In genomic region chr16:46883690-46884512, GRCh38 we compare ENCODE assay signal across 8 cellular contexts. TPM values are rescaled to one million over a fixed set of nuclear protein-coding genes. Genes with fewer than 3 reads are reported as not detected.
DNase-seq lines count a peak whose midpoint lies in the region; ATAC-seq and TF ChIP-seq lines count a peak whose summit lies in the region.

Gene GPT2 (plus strand): TSS chr16:46884362. CDS start chr16:46884716, 354 bp downstream.

- H3K4me3 ChIP-seq in left ventricle myocardium inferior (peak within 1 kb of the TSS; percentile 97), upper lobe of right lung (peak within 1 kb of the TSS; percentile 91)

- H3K9me3 ChIP-seq in left ventricle myocardium inferior (replicated peaks), result no peaks in the 10 kb centered on the region
- no peaks in the 10 kb centered on the region for H3K9me3 ChIP-seq in upper lobe of right lung

- H3K36me3 ChIP-seq in left ventricle myocardium inferior (no peaks in the 10 kb centered on the region), upper lobe of right lung (no peaks in the 10 kb centered on the region)

- H3K4me1 Mint-ChIP-seq in progenitor cell of endocrine pancreas (ENCODE audit: low read depth), result peaks cover 49% of the 10 kb centered on the region

- in situ Hi-C loops in GM13976 (cut with MboI; ENCODE audit: low sequenced_read_pairs, unreplicated experiment), result no loop called here

- ATAC-seq in HG02840 (IDR thresholded peaks at IDR 0.05; ENCODE audit: low FRiP score, unreplicated experiment) (peak; percentile 95), upper lobe of right lung (peak; percentile 99)

- intact Hi-C loops in left ventricle myocardium inferior (cut with micrococcal nuclease), result no loop called here
- intact Hi-C loops in upper lobe of right lung (cut with DNase I), result no loop called here

- DNase-seq in GM13976 (ENCODE audit: low spot score) (peak; percentile 93), NCI-H1436 treated with DMSO at 0.1 percent for 48 hours (lab: John Stamatoyannopoulos, UW) (peak; percentile 66), T-helper 1 cell (peak; percentile 38 to 94 (median 45)), amygdala (lab: John Stamatoyannopoulos, UW) (peak; percentile 79 to 100 (median 97)), left ventricle myocardium inferior (peak; percentile 99), progenitor cell of endocrine pancreas (ENCODE audit: low spot score, unreplicated experiment) (peak; percentile 99), upper lobe of right lung (peak; percentile 100)

- peak within 1 kb of the TSS; percentile 97 for H3K4me3 Mint-ChIP-seq in progenitor cell of endocrine pancreas (ENCODE audit: low read depth)

- H3K27ac ChIP-seq in left ventricle myocardium inferior (replicated peaks), result peak within 1 kb of the TSS; percentile 62
- peak within 1 kb of the TSS; percentile 65 for H3K27ac ChIP-seq in upper lobe of right lung

- TF ChIP-seq CTCF in GM13976 (IDR thresholded peaks at IDR 0.05; ENCODE audit: borderline replicate concordance, control extremely low read depth, extremely low read depth, insufficient read depth, missing control alignments) (peak; percentile 4), left ventricle myocardium inferior (IDR thresholded peaks at IDR 0.05; ENCODE audit: borderline replicate concordance) (peak; percentile 33), progenitor cell of endocrine pancreas (IDR thresholded peaks at IDR 0.05; ENCODE audit: unreplicated experiment) (peak; percentile 6), upper lobe of right lung (IDR thresholded peaks at IDR 0.05) (peak; percentile 15)

- no peaks in the 10 kb centered on the region for H3K9me3 Mint-ChIP-seq in progenitor cell of endocrine pancreas (ENCODE audit: low read depth)

- peak within 1 kb of the TSS; percentile 98 for H3K27ac Mint-ChIP-seq in progenitor cell of endocrine pancreas

- H3K27me3 Mint-ChIP-seq in progenitor cell of endocrine pancreas, result peaks cover 3% of the 10 kb centered on the region

- H3K4me1 ChIP-seq in left ventricle myocardium inferior (peaks cover 26% of the 10 kb centered on the region), upper lobe of right lung (peaks cover 4% of the 10 kb centered on the region)

- H3K36me3 Mint-ChIP-seq in progenitor cell of endocrine pancreas (ENCODE audit: insufficient read depth), result peaks cover 6% of the 10 kb centered on the region

- H3K27me3 ChIP-seq in left ventricle myocardium inferior (ENCODE audit: low read depth), result peaks cover 9% of the 10 kb centered on the region
- H3K27me3 ChIP-seq in upper lobe of right lung, result no peaks in the 10 kb centered on the region

RNA-seq across cellular contexts. Expression of gene GPT2, which starts in this region (rescaled TPM):
- total RNA-seq in left ventricle myocardium inferior, result 17.8 TPM
- total RNA-seq in progenitor cell of endocrine pancreas, result 93.1 and 99.5 TPM in 2 replicates
- total RNA-seq in upper lobe of right lung, result 6.2 TPM

Comparison
In these comparisons a context has a peak if more than half of its experiments do, and no peak if none do; other contexts are left out.
1. Peak in every context shown above with its lines: DNase-seq, ATAC-seq, H3K4me3 ChIP-seq and H3K27ac ChIP-seq.
2. DNase-seq: peak in every context shown above with its lines; median percentile 100 in upper lobe of right lung; 99 in left ventricle myocardium inferior; 99 in progenitor cell of endocrine pancreas; 97 in amygdala; 93 in GM13976; 66 in NCI-H1436 treated with DMSO at 0.1 percent for 48 hours; 45 in T-helper 1 cell.